In the genomic region with DNA sequence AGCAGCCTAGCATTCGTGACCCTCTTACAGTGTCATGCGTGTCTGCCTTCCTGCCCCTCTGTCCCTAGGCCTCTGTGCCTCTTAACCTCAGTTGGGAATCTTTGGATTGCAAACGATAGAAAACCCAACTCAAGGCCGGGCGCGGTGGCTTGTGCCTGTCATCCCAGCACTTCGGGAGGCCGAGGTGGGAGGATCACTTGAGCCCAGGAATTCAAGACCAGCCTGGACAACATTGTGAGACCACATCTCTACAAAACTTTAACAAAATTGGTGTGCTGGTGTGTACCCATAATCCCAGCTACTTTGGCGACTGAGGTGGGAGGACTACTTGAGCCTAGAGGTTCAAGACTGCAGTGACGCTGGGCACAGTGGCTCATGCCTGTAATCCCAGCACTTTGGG, we compare ENCODE assay signal across 1 cellular context.
TF ChIP-seq lines count a peak whose summit lies in the region.

No MANE protein-coding gene starts in this region.

TF ChIP-seq in IMR-90, 13 proteins besides CTCF, POLR2A, EP300 and RAD21:
- TF ChIP-seq, protein P1, sequence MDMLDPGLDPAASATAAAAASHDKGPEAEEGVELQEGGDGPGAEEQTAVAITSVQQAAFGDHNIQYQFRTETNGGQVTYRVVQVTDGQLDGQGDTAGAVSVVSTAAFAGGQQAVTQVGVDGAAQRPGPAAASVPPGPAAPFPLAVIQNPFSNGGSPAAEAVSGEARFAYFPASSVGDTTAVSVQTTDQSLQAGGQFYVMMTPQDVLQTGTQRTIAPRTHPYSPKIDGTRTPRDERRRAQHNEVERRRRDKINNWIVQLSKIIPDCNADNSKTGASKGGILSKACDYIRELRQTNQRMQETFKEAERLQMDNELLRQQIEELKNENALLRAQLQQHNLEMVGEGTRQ (IDR thresholded peaks at IDR 0.05; ENCODE audit: low read depth, low read length), result no peak
- TF ChIP-seq CHD1 (IDR thresholded peaks at IDR 0.05; ENCODE audit: low read depth, low read length), result no peak
- TF ChIP-seq, protein P2, sequence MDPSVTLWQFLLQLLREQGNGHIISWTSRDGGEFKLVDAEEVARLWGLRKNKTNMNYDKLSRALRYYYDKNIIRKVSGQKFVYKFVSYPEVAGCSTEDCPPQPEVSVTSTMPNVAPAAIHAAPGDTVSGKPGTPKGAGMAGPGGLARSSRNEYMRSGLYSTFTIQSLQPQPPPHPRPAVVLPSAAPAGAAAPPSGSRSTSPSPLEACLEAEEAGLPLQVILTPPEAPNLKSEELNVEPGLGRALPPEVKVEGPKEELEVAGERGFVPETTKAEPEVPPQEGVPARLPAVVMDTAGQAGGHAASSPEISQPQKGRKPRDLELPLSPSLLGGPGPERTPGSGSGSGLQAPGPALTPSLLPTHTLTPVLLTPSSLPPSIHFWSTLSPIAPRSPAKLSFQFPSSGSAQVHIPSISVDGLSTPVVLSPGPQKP (IDR thresholded peaks at IDR 0.05; ENCODE audit: borderline replicate concordance, low read depth, low read length), result no peak
- no peak for TF ChIP-seq BHLHE40 (IDR thresholded peaks at IDR 0.05; ENCODE audit: low read depth, low read length)
- TF ChIP-seq SMC3 (IDR thresholded peaks at IDR 0.05; ENCODE audit: low read depth, low read length), result no peak
- no peak for TF ChIP-seq MAZ (IDR thresholded peaks at IDR 0.05; ENCODE audit: borderline replicate concordance, low read depth, low read length)
- no peak for TF ChIP-seq RCOR1 (IDR thresholded peaks at IDR 0.05; ENCODE audit: insufficient replicate concordance, low read length)
- TF ChIP-seq RFX5 (IDR thresholded peaks at IDR 0.05; ENCODE audit: low read depth, low read length), result no peak
- TF ChIP-seq NFE2L2 (IDR thresholded peaks at IDR 0.05; ENCODE audit: low read depth, low read length), result no peak
- no peak for TF ChIP-seq FOS (IDR thresholded peaks at IDR 0.05; ENCODE audit: low read depth, low read length)
- no peak for TF ChIP-seq CEBPB (IDR thresholded peaks at IDR 0.05; ENCODE audit: low read depth, low read length)
- no peak for TF ChIP-seq MXI1 (IDR thresholded peaks at IDR 0.05; ENCODE audit: borderline replicate concordance, low read depth, low read length)
- no peak for TF ChIP-seq MAFK (IDR thresholded peaks at IDR 0.05; ENCODE audit: low read depth, low read length)
